Comparison of ENCODE assay signal across 12 cellular contexts in the genomic region with DNA sequence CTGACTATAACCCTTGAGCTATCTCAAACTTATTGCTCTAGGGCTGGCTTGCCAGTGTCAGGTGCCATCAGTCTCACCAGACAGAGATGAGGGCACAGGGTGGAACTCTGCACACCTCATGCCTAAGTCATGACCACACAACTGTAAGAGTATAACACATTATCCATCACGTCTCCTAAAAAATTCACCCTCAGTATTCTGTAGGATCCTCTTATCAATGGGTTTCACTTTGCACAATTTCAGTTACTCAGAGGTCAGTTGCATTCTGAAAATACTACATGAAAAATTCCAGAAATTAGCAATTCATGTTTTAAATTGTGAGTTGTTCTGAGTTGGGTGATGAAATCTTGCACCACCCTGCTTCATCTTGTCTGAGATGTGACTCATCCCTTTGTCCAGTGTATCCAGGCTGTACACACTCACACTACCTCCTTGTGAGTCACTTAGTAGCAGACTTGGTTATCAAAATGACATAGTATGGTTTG.
A peak's percentile ranks its signal among the peaks of the same experiment; 100 is the strongest.
DNase-seq lines count a peak whose midpoint lies in the region; ATAC-seq, FAIRE-seq and TF ChIP-seq lines count a peak whose summit lies in the region.
"Had no signal": no experiment of that assay in that cellular context is flagged by ENCODE, and none has a peak within 500 bp of the region (broad histone marks: within the 10 kb centered on the region; RNA-seq: fewer than 3 reads in every experiment).

No MANE protein-coding gene starts in this region.

- H3K9ac ChIP-seq in SK-N-SH, result no peak overlapping the region

- no peaks in the 10 kb centered on the region for H3K27me3 ChIP-seq in SK-N-SH (ENCODE audit: insufficient read depth)
- no peaks in the 10 kb centered on the region for H3K27me3 ChIP-seq in CD4-positive, alpha-beta memory T cell (ENCODE audit: insufficient read depth, low read length)
- H3K27me3 ChIP-seq: transverse colon had no signal

- H3K4me3 ChIP-seq in SK-N-SH (ENCODE audit: low read depth in 2 of 2, low read length in 1 of 2), result no peak overlapping the region
- H3K4me3 ChIP-seq in fibroblast of villous mesenchyme (ENCODE audit: low read depth, low read length), result no peak overlapping the region
- H3K4me3 ChIP-seq in CD4-positive, alpha-beta memory T cell (ENCODE audit: low read length in 2 of 2), result no peak overlapping the region
- H3K4me3 ChIP-seq: transverse colon had no signal

- no peaks in the 10 kb centered on the region for H4K20me1 ChIP-seq in SK-N-SH (ENCODE audit: insufficient read depth)

- H3K4me1 Mint-ChIP-seq in CD4-positive, alpha-beta memory T cell, result no peaks in the 10 kb centered on the region
- H3K4me1 Mint-ChIP-seq in immature natural killer cell, result no peaks in the 10 kb centered on the region

- H3K4me3 Mint-ChIP-seq in CD4-positive, alpha-beta memory T cell, result no peak overlapping the region
- no peak overlapping the region for H3K4me3 Mint-ChIP-seq in immature natural killer cell
- H3K4me3 Mint-ChIP-seq: T-helper 1 cell treated with Interleukin-12 subunit alpha and Interleukin-12 subunit beta and Interleukin-4 antibody, amounts not matched to agents 30 μg/mL and 1 μg/mL, for 36 hours had no signal

- CTCF ChIA-PET in SK-N-SH (lab: Yijun Ruan, JAX), result no interaction called here
- CTCF ChIA-PET in CD4-positive, alpha-beta memory T cell (lab: Charles Lee; ENCODE audit: partially characterized antibody), result no interaction called here

- peak; percentile 35 for DNase-seq in COLO829 (ENCODE audit: low spot score)
- DNase-seq in SK-N-SH, result no peak
- peak; percentile 12 for DNase-seq in fibroblast of villous mesenchyme (ENCODE audit: low read depth)
- DNase-seq in CD4-positive, alpha-beta memory T cell, result no peak
- no peak for DNase-seq in NCI-H82 (lab: John Stamatoyannopoulos, UW)
- DNase-seq in GM12892 (ENCODE audit: insufficient read length), result no peak
- DNase-seq in immature natural killer cell, result no peak
- DNase-seq: activated effector memory CD4-positive, alpha-beta T cell treated with Interleukin-2 at 50 U/mL for 16 hours; NCI-H2029; transverse colon had no signal

- FAIRE-seq in GM12892 (lab: Jason Lieb, UNC), result no peak

- TF ChIP-seq CTCF in SK-N-SH (IDR thresholded peaks at IDR 0.05), result no peak
- TF ChIP-seq CTCF in fibroblast of villous mesenchyme (IDR thresholded peaks at IDR 0.05; ENCODE audit: insufficient read depth, low read depth, low read length), result no peak

- no peaks in the 10 kb centered on the region for H3K36me3 Mint-ChIP-seq in CD4-positive, alpha-beta memory T cell
- no peaks in the 10 kb centered on the region for H3K36me3 Mint-ChIP-seq in immature natural killer cell

- POLR2A ChIA-PET in SK-N-SH (lab: Yijun Ruan, JAX), result no interaction called here
- POLR2A ChIA-PET in CD4-positive, alpha-beta memory T cell (lab: Charles Lee; ENCODE audit: partially characterized antibody), result no interaction called here

- no peaks in the 10 kb centered on the region for H3K9me2 ChIP-seq in SK-N-SH

- H3K27ac ChIP-seq in SK-N-SH (ENCODE audit: low read depth in 2 of 2, low read length in 1 of 2), result peak overlapping the region in 1 of 2 experiments; percentile 23; a peak in 2 of 4 replicates
- H3K27ac ChIP-seq in CD4-positive, alpha-beta memory T cell (ENCODE audit: low read depth, low read length), result no peak overlapping the region
- H3K27ac ChIP-seq: transverse colon had no signal

- H2AFZ ChIP-seq in SK-N-SH (ENCODE audit: low read depth), result peak overlapping the region; percentile 49

- no peaks in the 10 kb centered on the region for H3K9me3 ChIP-seq in SK-N-SH
- no peaks in the 10 kb centered on the region for H3K9me3 ChIP-seq in CD4-positive, alpha-beta memory T cell (ENCODE audit: control insufficient read depth in 1 of 2, low read length in 2 of 2)
- H3K9me3 ChIP-seq: transverse colon had no signal

- H3K79me2 ChIP-seq in SK-N-SH (ENCODE audit: insufficient read depth), result no peaks in the 10 kb centered on the region

- peak; percentile 48 for ATAC-seq in HG03039 (IDR thresholded peaks at IDR 0.05; ENCODE audit: unreplicated experiment)

- TF ChIP-seq RAD21 in SK-N-SH (IDR thresholded peaks at IDR 0.05; ENCODE audit: low read length), result no peak

- H3F3A ChIP-seq in SK-N-SH (replicated peaks; ENCODE audit: insufficient read depth), result no peaks in the 10 kb centered on the region

- intact Hi-C loops in CD4-positive, alpha-beta memory T cell (cut with micrococcal nuclease), result no loop called here

- no peaks in the 10 kb centered on the region for H3K36me3 ChIP-seq in SK-N-SH (replicated peaks in 1 of 2; ENCODE audit: control insufficient read depth in 1 of 2, insufficient read depth in 2 of 2, low read length in 1 of 2)
- no peaks in the 10 kb centered on the region for H3K36me3 ChIP-seq in CD4-positive, alpha-beta memory T cell (ENCODE audit: insufficient read depth, low read length)
- H3K36me3 ChIP-seq: transverse colon had no signal

- H3K27ac Mint-ChIP-seq in CD4-positive, alpha-beta memory T cell, result no peak overlapping the region
- no peak overlapping the region for H3K27ac Mint-ChIP-seq in immature natural killer cell
- H3K27ac Mint-ChIP-seq: T-helper 1 cell treated with Interleukin-12 subunit alpha and Interleukin-12 subunit beta and Interleukin-4 antibody, amounts not matched to agents 30 μg/mL and 1 μg/mL, for 36 hours had no signal

- no peaks in the 10 kb centered on the region for H3K27me3 Mint-ChIP-seq in CD4-positive, alpha-beta memory T cell
- H3K27me3 Mint-ChIP-seq in immature natural killer cell (ENCODE audit: low read depth in 3 of 3), result peaks cover 0 to 3% (median 3%) of the 10 kb centered on the region in 3 donors

- no peak for TF ChIP-seq POLR2A in GM12892 (IDR thresholded peaks at IDR 0.05; ENCODE audit: low read depth, low read length)

- peaks cover 0 to 11% (median 5%) of the 10 kb centered on the region in 8 donors for H3K9me3 Mint-ChIP-seq in CD4-positive, alpha-beta memory T cell
- peaks cover 10 to 37% (median 26%) of the 10 kb centered on the region in 6 donors for H3K9me3 Mint-ChIP-seq in immature natural killer cell

- TF ChIP-seq EP300 in SK-N-SH (IDR thresholded peaks at IDR 0.05; ENCODE audit: borderline replicate concordance in 1 of 2, low read depth in 1 of 2, low read length in 1 of 2), result no peak

- H3K4me2 ChIP-seq in SK-N-SH, result peak overlapping the region; percentile 7; the same call in 1 of the 2 replicates

- WGBS in SK-N-SH (ENCODE audit: low lambda C conversion rate), result 33% methylated on average over 1 of the region's 1 CpG

- no peaks in the 10 kb centered on the region for H3K4me1 ChIP-seq in SK-N-SH (ENCODE audit: control insufficient read depth in 1 of 2, insufficient read depth in 2 of 2, low read depth in 1 of 2, low read length in 1 of 2)
- H3K4me1 ChIP-seq in CD4-positive, alpha-beta memory T cell (ENCODE audit: insufficient read depth, low read length), result no peaks in the 10 kb centered on the region
- H3K4me1 ChIP-seq: transverse colon had no signal

TF ChIP-seq in SK-N-SH, 30 proteins besides CTCF, POLR2A, EP300 and RAD21:
- peak; percentile 84 for TF ChIP-seq JUND (IDR thresholded peaks at IDR 0.05)
- peak; percentile 92 for TF ChIP-seq FOSL2 (IDR thresholded peaks at IDR 0.05; ENCODE audit: borderline replicate concordance, low read depth)
- TF ChIP-seq, protein P1, sequence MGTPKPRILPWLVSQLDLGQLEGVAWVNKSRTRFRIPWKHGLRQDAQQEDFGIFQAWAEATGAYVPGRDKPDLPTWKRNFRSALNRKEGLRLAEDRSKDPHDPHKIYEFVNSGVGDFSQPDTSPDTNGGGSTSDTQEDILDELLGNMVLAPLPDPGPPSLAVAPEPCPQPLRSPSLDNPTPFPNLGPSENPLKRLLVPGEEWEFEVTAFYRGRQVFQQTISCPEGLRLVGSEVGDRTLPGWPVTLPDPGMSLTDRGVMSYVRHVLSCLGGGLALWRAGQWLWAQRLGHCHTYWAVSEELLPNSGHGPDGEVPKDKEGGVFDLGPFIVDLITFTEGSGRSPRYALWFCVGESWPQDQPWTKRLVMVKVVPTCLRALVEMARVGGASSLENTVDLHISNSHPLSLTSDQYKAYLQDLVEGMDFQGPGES (IDR thresholded peaks at IDR 0.05; ENCODE audit: low read depth, low read length), result no peak
- no peak for TF ChIP-seq SIN3A (IDR thresholded peaks at IDR 0.05; ENCODE audit: borderline replicate concordance, low read depth, low read length)
- TF ChIP-seq, protein P2, sequence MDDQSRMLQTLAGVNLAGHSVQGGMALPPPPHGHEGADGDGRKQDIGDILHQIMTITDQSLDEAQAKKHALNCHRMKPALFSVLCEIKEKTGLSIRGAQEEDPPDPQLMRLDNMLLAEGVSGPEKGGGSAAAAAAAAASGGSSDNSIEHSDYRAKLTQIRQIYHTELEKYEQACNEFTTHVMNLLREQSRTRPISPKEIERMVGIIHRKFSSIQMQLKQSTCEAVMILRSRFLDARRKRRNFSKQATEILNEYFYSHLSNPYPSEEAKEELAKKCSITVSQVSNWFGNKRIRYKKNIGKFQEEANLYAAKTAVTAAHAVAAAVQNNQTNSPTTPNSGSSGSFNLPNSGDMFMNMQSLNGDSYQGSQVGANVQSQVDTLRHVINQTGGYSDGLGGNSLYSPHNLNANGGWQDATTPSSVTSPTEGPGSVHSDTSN (IDR thresholded peaks at IDR 0.05), result no peak; the same call in 1 of the 2 replicates
- TF ChIP-seq, protein P3, sequence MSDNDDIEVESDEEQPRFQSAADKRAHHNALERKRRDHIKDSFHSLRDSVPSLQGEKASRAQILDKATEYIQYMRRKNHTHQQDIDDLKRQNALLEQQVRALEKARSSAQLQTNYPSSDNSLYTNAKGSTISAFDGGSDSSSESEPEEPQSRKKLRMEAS (IDR thresholded peaks at IDR 0.05; ENCODE audit: low read depth), result peak; percentile 47; the same call in 1 of the 2 replicates
- no peak for TF ChIP-seq NFIC (IDR thresholded peaks at IDR 0.05; ENCODE audit: borderline replicate concordance)
- peak; percentile 53; the same call in 1 of the 2 replicates for TF ChIP-seq TCF12 (IDR thresholded peaks at IDR 0.05)
- no peak for TF ChIP-seq YY1 (IDR thresholded peaks at IDR 0.05; ENCODE audit: low read depth)

Comparison
In these comparisons a context has a peak if more than half of its experiments do, and no peak if none do; other contexts are left out.
1. DNase-seq: peak in COLO829 (single experiment) and fibroblast of villous mesenchyme (single experiment); none in SK-N-SH (single experiment), CD4-positive, alpha-beta memory T cell (0 of 5), NCI-H82 (single experiment), GM12892 (single experiment) and immature natural killer cell (0 of 3).